1 cellular context compared by ENCODE assay signal in genomic region chr11:129267716-129268115, GRCh38.
TF ChIP-seq lines count a peak whose summit lies in the region.

No MANE protein-coding gene starts in this region.

TF ChIP-seq in GM23338, 12 proteins besides CTCF, POLR2A, EP300 and RAD21 (continued from another document):
- TF ChIP-seq ETS1 (IDR thresholded peaks at IDR 0.05) (no peak), ZNF331 (CRISPR knock-in tag; IDR thresholded peaks at IDR 0.05; ENCODE audit: low read depth) (no peak), REST (IDR thresholded peaks at IDR 0.05; ENCODE audit: unreplicated experiment) (no peak), ZNF462 (CRISPR knock-in tag; IDR thresholded peaks at IDR 0.05) (no peak), EZH2 (IDR thresholded peaks at IDR 0.05; ENCODE audit: low read depth, unreplicated experiment) (no peak), CREB1 (CRISPR knock-in tag; IDR thresholded peaks at IDR 0.05; ENCODE audit: low read depth) (no peak), JUNB (IDR thresholded peaks at IDR 0.05; ENCODE audit: unreplicated experiment) (no peak)
